Comparison of ENCODE assay signal across 24 cellular contexts in the genomic region with DNA sequence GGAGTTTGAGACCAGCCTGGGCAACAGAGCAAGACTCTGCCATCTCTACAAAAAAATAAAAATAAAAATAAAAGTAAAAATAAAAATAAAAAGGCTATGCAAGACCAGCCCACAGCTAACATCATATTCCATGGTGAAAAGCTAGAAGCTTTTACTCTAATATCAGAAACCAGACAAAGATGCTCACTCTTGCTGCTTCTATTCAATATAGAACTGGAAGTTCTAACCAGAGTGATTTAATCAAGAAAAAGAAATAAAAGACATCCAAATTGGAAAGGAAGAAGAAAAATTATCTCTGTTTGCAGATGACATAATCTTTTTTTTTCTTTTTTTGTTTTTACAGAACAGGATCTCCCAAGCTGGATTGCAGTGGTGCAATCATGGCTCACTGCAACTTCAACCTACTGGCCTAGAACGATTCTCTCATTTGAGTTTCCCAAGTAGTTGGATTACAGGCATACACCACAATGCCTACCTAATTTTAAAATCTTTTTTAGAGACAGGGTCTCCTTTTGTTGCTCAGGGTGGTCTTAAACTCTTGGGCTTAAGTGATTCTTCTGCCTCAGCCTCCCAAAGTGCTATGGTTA.
"Had no signal": no experiment of that assay in that cellular context is flagged by ENCODE, and none has a peak within 500 bp of the region (broad histone marks: within the 10 kb centered on the region; RNA-seq: fewer than 3 reads in every experiment).

No MANE protein-coding gene starts in this region.

- FAIRE-seq: endometrium, frontal cortex, kidney had no signal

- ATAC-seq: effector memory CD8-positive, alpha-beta T cell; esophagus mucosa; foreskin keratinocyte; gastroesophageal sphincter; left lung; lower lobe of right lung; mucosa of descending colon had no signal

- H3K9me3 ChIP-seq: colonic mucosa, gastroesophageal sphincter, heart left ventricle, left lung, lower lobe of right lung, mucosa of descending colon had no signal

- H3K79me2 ChIP-seq: hepatocyte had no signal

- H3K27ac ChIP-seq: colonic mucosa, epithelial cell of prostate, foreskin keratinocyte, gastroesophageal sphincter, heart left ventricle, hepatocyte, left lung, lower lobe of right lung had no signal

- H2AFZ ChIP-seq: hepatocyte had no signal

- H3K4me2 ChIP-seq: hepatocyte had no signal

- H3K4me3 ChIP-seq: colonic mucosa, gastroesophageal sphincter, heart left ventricle, hepatocyte, left lung, lower lobe of right lung, mucosa of descending colon had no signal

- H3K27me3 ChIP-seq: colonic mucosa, foreskin keratinocyte, gastroesophageal sphincter, heart left ventricle, hepatocyte, left lung had no signal

- H3K36me3 ChIP-seq: colonic mucosa, gastroesophageal sphincter, heart left ventricle, left lung, lower lobe of right lung had no signal

- DNase-seq: cerebellar nuclear complex; colonic mucosa; cortex of kidney; effector CD8-positive, alpha-beta T cell; effector memory CD8-positive, alpha-beta T cell; endodermal cell; erythroblast; foreskin keratinocyte; heart left ventricle; hypothalamus; immature natural killer cell; islet precursor cell; kidney; kidney glomerular epithelial cell; left lung; lower lobe of right lung; mesenchymal stem cell; mucosa of descending colon had no signal

- H3K4me1 ChIP-seq: colonic mucosa, gastroesophageal sphincter, heart left ventricle, left lung, lower lobe of right lung had no signal
